ENCODE assay signal across 20 cellular contexts in the genomic region with DNA sequence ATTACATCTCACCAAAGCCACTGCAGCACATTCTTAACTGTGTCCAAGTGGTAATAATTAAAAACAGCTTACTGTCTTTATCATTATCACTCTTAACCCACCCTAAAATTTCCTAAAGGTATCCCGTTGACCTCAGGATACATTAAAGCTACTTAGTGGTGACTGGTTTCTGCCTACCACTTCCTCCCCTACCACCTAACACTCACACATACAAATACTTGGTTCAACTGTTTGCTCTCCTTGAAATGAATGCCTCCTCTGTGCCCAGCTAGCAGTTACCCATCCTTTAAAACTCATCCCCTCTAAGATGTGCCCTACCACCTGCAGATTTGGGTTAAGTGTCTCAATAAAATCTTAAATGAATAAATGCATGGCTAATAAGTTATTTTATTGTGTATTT.
"Had no signal": no experiment of that assay in that cellular context is flagged by ENCODE, and none has a peak within 500 bp of the region (broad histone marks: within the 10 kb centered on the region; RNA-seq: fewer than 3 reads in every experiment).

No MANE protein-coding gene starts in this region.

- H3K9ac ChIP-seq: SK-N-SH had no signal

- ATAC-seq: activated T-cell treated with anti-CD3 and anti-CD28 coated beads, Interleukin-2, amount 50 U/mL, for 4 hours; left lobe of liver; stimulated activated naive B cell treated with anti-CD40 and anti-IgM and Interleukin-4, amounts not matched to agents 10 μg/mL and 1 μg/mL and 100 μg/mL, for 72 hours had no signal

- DNase-seq: activated CD4-positive, CD25-positive, alpha-beta regulatory T cell; activated gamma-delta T cell; activated T-cell treated with anti-CD3 and anti-CD28 coated beads, Interleukin-2, amount 50 U/mL, for 4 hours; central memory CD4-positive, alpha-beta T cell; colonic mucosa; hypothalamus; kidney; occipital lobe; retina; SK-N-SH; spleen; stimulated activated CD4-positive, alpha-beta T cell treated with anti-CD3 and anti-CD28 coated beads, Interleukin-4, amount 100 ng/mL, for 4 hours; stimulated activated naive B cell treated with anti-CD40 and anti-IgM and Interleukin-4, amounts not matched to agents 10 μg/mL and 1 μg/mL and 100 μg/mL, for 72 hours; T1000; thyroid gland had no signal

- H3K9me3 ChIP-seq: colonic mucosa, SK-N-SH, spleen, thyroid gland had no signal

- H3K4me3 ChIP-seq: colonic mucosa, lung, spleen, thyroid gland had no signal

- H3K4me3 Mint-ChIP-seq: activated naive CD8-positive, alpha-beta T cell; activated T-cell treated with anti-CD3 and anti-CD28 coated beads, Interleukin-2, amount 50 U/mL, for 4 hours; brain; mesothelial cell of epicardium; stimulated activated naive B cell treated with anti-CD40 and anti-IgM and Interleukin-4, amounts not matched to agents 10 μg/mL and 1 μg/mL and 100 μg/mL, for 72 hours had no signal

- H3K27me3 Mint-ChIP-seq: activated naive CD8-positive, alpha-beta T cell; stimulated activated naive B cell treated with anti-CD40 and anti-IgM and Interleukin-4, amounts not matched to agents 10 μg/mL and 1 μg/mL and 100 μg/mL, for 72 hours had no signal

- H3K27me3 ChIP-seq: colonic mucosa, spleen, thyroid gland had no signal

- H3K27ac Mint-ChIP-seq: activated naive CD8-positive, alpha-beta T cell; brain; mesothelial cell of epicardium; stimulated activated naive B cell treated with anti-CD40 and anti-IgM and Interleukin-4, amounts not matched to agents 10 μg/mL and 1 μg/mL and 100 μg/mL, for 72 hours had no signal

- H3K4me2 ChIP-seq: SK-N-SH had no signal

- H3K9me3 Mint-ChIP-seq: activated T-cell treated with anti-CD3 and anti-CD28 coated beads, Interleukin-2, amount 50 U/mL, for 4 hours; brain; mesothelial cell of epicardium; stimulated activated naive B cell treated with anti-CD40 and anti-IgM and Interleukin-4, amounts not matched to agents 10 μg/mL and 1 μg/mL and 100 μg/mL, for 72 hours had no signal

- H3K27ac ChIP-seq: colonic mucosa, spleen, thyroid gland had no signal
